Comparison of ENCODE assay signal across 14 cellular contexts in the genomic region with DNA sequence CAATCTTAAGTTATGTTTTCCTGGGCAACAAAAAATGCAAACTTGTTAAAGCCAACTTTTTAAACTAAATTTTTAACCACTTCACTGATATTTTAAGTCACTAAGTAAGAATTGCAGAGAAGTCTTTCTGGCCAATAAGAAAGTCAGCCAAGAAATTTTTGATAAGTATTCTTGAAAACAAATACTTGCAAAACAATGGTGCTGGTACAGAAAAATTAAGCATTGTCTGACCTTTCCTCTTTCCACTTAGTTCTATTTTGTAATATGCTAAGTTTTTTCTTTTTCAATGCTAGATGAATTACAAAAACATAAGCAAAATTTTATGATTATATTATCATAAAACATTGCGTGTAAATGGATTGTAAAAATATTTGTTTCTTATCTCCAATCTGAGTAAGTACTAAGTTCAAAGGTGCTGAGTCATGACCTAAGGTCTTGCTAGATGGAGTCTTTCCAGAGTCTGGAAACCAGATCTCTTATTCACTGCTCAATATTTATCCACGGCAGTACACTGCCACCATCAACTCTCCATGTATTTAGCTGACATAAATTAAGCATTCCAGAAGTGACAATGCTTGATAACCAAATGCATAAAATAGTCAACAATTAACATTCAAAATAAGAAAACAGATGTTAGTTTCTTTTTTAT.
A peak's percentile ranks its signal among the peaks of the same experiment; 100 is the strongest.
DNase-seq lines count a peak whose midpoint lies in the region; ATAC-seq, FAIRE-seq and TF ChIP-seq lines count a peak whose summit lies in the region.
"Had no signal": no experiment of that assay in that cellular context is flagged by ENCODE, and none has a peak within 500 bp of the region (broad histone marks: within the 10 kb centered on the region; RNA-seq: fewer than 3 reads in every experiment).

No MANE protein-coding gene starts in this region.

- no peak for ATAC-seq in GM21717 (IDR thresholded peaks at IDR 0.05; ENCODE audit: unreplicated experiment)
- ATAC-seq in omental fat pad (ENCODE audit: low FRiP score): no peak
- no peak for ATAC-seq in activated CD8-positive, alpha-beta T cell treated with anti-CD3 and anti-CD28 coated beads for 36 hours
- no peak for ATAC-seq in GM19023 (IDR thresholded peaks at IDR 0.05; ENCODE audit: unreplicated experiment)

- H3K4me1 ChIP-seq in GM23248 (ENCODE audit: insufficient read depth): peaks cover 7% of the 10 kb centered on the region
- peaks cover 99% of the 10 kb centered on the region for H3K4me1 ChIP-seq in OCI-LY3 (ENCODE audit: low read length)

- no peaks in the 10 kb centered on the region for H3K9me3 ChIP-seq in GM23248 (ENCODE audit: low read depth)
- H3K9me3 ChIP-seq in OCI-LY3 (ENCODE audit: insufficient read depth, low read length): no peaks in the 10 kb centered on the region
- H3K9me3 ChIP-seq: BLaER1 had no signal

- H3K4me3 Mint-ChIP-seq in activated CD8-positive, alpha-beta T cell treated with anti-CD3 and anti-CD28 coated beads for 36 hours: no peak overlapping the region

- 56 to 71% methylated on average over 2 of the region's 2 CpGs for WGBS in GM23248 (ENCODE audit: low coverage in 1 of 2, low lambda C conversion rate in 2 of 2, missing lambda C conversion rate in 2 of 2), 2 experiments

- H2AFZ ChIP-seq in GM23248 (no peak overlapping the region), OCI-LY3 (ENCODE audit: low read depth, low read length) (no peak overlapping the region)

- H3K79me2 ChIP-seq in GM23248 (ENCODE audit: insufficient read depth): no peaks in the 10 kb centered on the region
- H3K79me2 ChIP-seq in OCI-LY3 (ENCODE audit: low read length): peaks cover 42% of the 10 kb centered on the region

- H3K27me3 Mint-ChIP-seq in activated CD8-positive, alpha-beta T cell treated with anti-CD3 and anti-CD28 coated beads for 36 hours: peaks cover 12% of the 10 kb centered on the region

- H3K27ac ChIP-seq in GM23248 (no peak overlapping the region), OCI-LY3 (ENCODE audit: low read length) (peak overlapping the region; percentile 100)
- H3K27ac ChIP-seq: BLaER1, skin epidermis had no signal

- H4K20me1 ChIP-seq in GM23248 (ENCODE audit: insufficient read depth): no peaks in the 10 kb centered on the region
- no peaks in the 10 kb centered on the region for H4K20me1 ChIP-seq in OCI-LY3 (ENCODE audit: insufficient read depth, low read length)

- H3K4me3 ChIP-seq in GM23248: no peak overlapping the region
- no peak overlapping the region for H3K4me3 ChIP-seq in OCI-LY3 (ENCODE audit: low read length)
- H3K4me3 ChIP-seq: BLaER1, skin epidermis had no signal

- no peaks in the 10 kb centered on the region for H3K4me1 Mint-ChIP-seq in activated CD8-positive, alpha-beta T cell treated with anti-CD3 and anti-CD28 coated beads for 36 hours (ENCODE audit: low read depth)

- no peaks in the 10 kb centered on the region for H3K9me3 Mint-ChIP-seq in activated CD8-positive, alpha-beta T cell treated with anti-CD3 and anti-CD28 coated beads for 36 hours

- H3K27me3 ChIP-seq in GM23248 (replicated peaks; ENCODE audit: insufficient read depth) (no peaks in the 10 kb centered on the region), OCI-LY3 (ENCODE audit: low read depth, low read length) (no peaks in the 10 kb centered on the region)
- H3K27me3 ChIP-seq: BLaER1 had no signal

- H3K4me2 ChIP-seq in GM23248 (ENCODE audit: unreplicated experiment): no peak overlapping the region
- no peak overlapping the region for H3K4me2 ChIP-seq in OCI-LY3 (ENCODE audit: low read length)
- H3K4me2 ChIP-seq: BLaER1 had no signal

- CTCF ChIA-PET in activated CD8-positive, alpha-beta T cell treated with anti-CD3 and anti-CD28 coated beads for 36 hours (lab: Charles Lee): interaction anchor here (1.4 to 1.5 kb wide), 2 partner anchors 11 to 15 kb away, joined by 3 to 4 read pairs; no protein-coding TSS in a partner anchor

- no peak overlapping the region for H3K27ac Mint-ChIP-seq in activated CD8-positive, alpha-beta T cell treated with anti-CD3 and anti-CD28 coated beads for 36 hours

- POLR2A ChIA-PET in activated CD8-positive, alpha-beta T cell treated with anti-CD3 and anti-CD28 coated beads for 36 hours (lab: Charles Lee): no interaction called here

- in situ Hi-C loops in GM23248 (cut with MboI): no loop called here

- intact Hi-C loops in activated CD8-positive, alpha-beta T cell treated with anti-CD3 and anti-CD28 coated beads for 36 hours (cut with micrococcal nuclease): no loop called here

- no peaks in the 10 kb centered on the region for H3K36me3 ChIP-seq in GM23248 (ENCODE audit: low read depth)
- peaks cover 21% of the 10 kb centered on the region for H3K36me3 ChIP-seq in OCI-LY3 (replicated peaks; ENCODE audit: low read depth, low read length)

- H3K36me3 Mint-ChIP-seq in activated CD8-positive, alpha-beta T cell treated with anti-CD3 and anti-CD28 coated beads for 36 hours (ENCODE audit: low read depth): no peaks in the 10 kb centered on the region

- TF ChIP-seq CTCF in OCI-LY3 (IDR thresholded peaks at IDR 0.05; ENCODE audit: low read depth, low read length): no peak
- no peak for TF ChIP-seq CTCF in omental fat pad (IDR thresholded peaks at IDR 0.05)
- no peak for TF ChIP-seq CTCF in activated CD8-positive, alpha-beta T cell treated with anti-CD3 and anti-CD28 coated beads for 36 hours (IDR thresholded peaks at IDR 0.05)

- no peaks in the 10 kb centered on the region for H3F3A ChIP-seq in GM23248 (ENCODE audit: insufficient read depth)

- H3K9me2 ChIP-seq in GM23248 (ENCODE audit: insufficient read depth): 0 out of 2 replicates have a peak, but pooled peaks cover 3% of the 10 kb centered on the region

- H3K9ac ChIP-seq in GM23248 (no peak overlapping the region), OCI-LY3 (ENCODE audit: low read length) (peak overlapping the region; percentile 84)
- H3K9ac ChIP-seq: BLaER1 had no signal

- FAIRE-seq in endometrium (lab: Jason Lieb, UNC): peak; percentile 21

- peak; percentile 20 for DNase-seq in GM23248
- DNase-seq in myocyte (ENCODE audit: low read depth): peak; percentile 56
- DNase-seq in omental fat pad (ENCODE audit: low spot score): no peak
- no peak for DNase-seq in activated CD8-positive, alpha-beta T cell treated with anti-CD3 and anti-CD28 coated beads for 36 hours
- DNase-seq: kidney glomerular epithelial cell, NCI-H187, NCI-H82, substantia nigra had no signal

Comparison
In these comparisons a context has a peak if more than half of its experiments do, and no peak if none do; other contexts are left out.
1. DNase-seq: peak in GM23248 (single experiment) and myocyte (single experiment); none in omental fat pad (single experiment) and activated CD8-positive, alpha-beta T cell treated with anti-CD3 and anti-CD28 coated beads for 36 hours (single experiment).